Comparison of ENCODE assay signal across 1 cellular context in genomic region chr10:29063806-29064644, GRCh38.
A peak's percentile ranks its signal among the peaks of the same experiment; 100 is the strongest.
TF ChIP-seq lines count a peak whose summit lies in the region.

No MANE protein-coding gene starts in this region.

TF ChIP-seq in IMR-90, 13 proteins besides CTCF, POLR2A, EP300 and RAD21:
- peak; percentile 26; the same call in 1 of the 2 replicates for TF ChIP-seq SMC3 (IDR thresholded peaks at IDR 0.05; ENCODE audit: low read depth, low read length)
- no peak for TF ChIP-seq MXI1 (IDR thresholded peaks at IDR 0.05; ENCODE audit: borderline replicate concordance, low read depth, low read length)
- TF ChIP-seq NFE2L2 (IDR thresholded peaks at IDR 0.05; ENCODE audit: low read depth, low read length) = no peak
- TF ChIP-seq MAZ (IDR thresholded peaks at IDR 0.05; ENCODE audit: borderline replicate concordance, low read depth, low read length) = no peak
- no peak for TF ChIP-seq BHLHE40 (IDR thresholded peaks at IDR 0.05; ENCODE audit: low read depth, low read length)
- peak; percentile 86 for TF ChIP-seq CEBPB (IDR thresholded peaks at IDR 0.05; ENCODE audit: low read depth, low read length)
- TF ChIP-seq FOS (IDR thresholded peaks at IDR 0.05; ENCODE audit: low read depth, low read length) = 0 out of 2 replicates have a peak, but pooled peaks have one; percentile 6
TF ChIP-seq in IMR-90: peak in this region for 3.
